Comparison of ENCODE assay signal across 1 cellular context in genomic region chr2:3661149-3661660, GRCh38.
TF ChIP-seq lines count a peak whose summit lies in the region.

No MANE protein-coding gene starts in this region.

TF ChIP-seq in A549, 52 proteins besides CTCF, POLR2A, EP300 and RAD21 (continued from another document):
- TF ChIP-seq EHF (CRISPR knock-in tag; IDR thresholded peaks at IDR 0.05), result no peak
- TF ChIP-seq MAZ (IDR thresholded peaks at IDR 0.05; ENCODE audit: borderline replicate concordance, low read depth, low read length), result no peak
- no peak for TF ChIP-seq EHMT2 (IDR thresholded peaks at IDR 0.05; ENCODE audit: low read depth)
- TF ChIP-seq ATOH8 (CRISPR knock-in tag; IDR thresholded peaks at IDR 0.05; ENCODE audit: low read depth), result no peak
- no peak for TF ChIP-seq ESRRA (IDR thresholded peaks at IDR 0.05; ENCODE audit: borderline replicate concordance, low read length)
